Comparison of ENCODE assay signal across 1 cellular context in the genomic region with DNA sequence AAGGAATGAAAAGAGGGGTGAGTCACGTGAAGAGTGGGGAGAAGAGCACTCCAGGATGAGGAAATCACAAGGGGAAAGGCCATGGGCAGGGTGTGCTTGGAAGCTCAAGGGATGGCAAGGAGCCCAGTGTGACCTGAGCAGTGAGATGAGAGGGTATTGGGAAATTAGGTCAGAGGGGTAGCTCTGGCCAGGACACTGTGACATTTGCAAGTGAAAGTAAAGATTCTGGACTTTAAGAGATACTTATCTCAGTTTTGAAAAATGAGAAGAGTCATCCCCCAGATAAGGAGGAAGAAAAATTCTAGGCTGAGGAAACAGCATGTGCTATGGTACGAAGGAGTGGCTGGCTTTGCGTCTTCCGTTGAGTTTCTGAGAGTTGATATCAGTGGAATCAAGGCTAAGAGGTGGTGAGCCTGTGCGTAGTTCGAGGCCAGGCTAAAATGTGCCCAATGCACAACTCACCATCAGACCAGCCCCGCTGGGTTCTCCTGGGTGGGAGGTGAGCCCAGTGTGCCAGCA.
TF ChIP-seq lines count a peak whose summit lies in the region.

No MANE protein-coding gene starts in this region.

TF ChIP-seq in K562, 482 proteins besides CTCF, POLR2A, EP300 and RAD21 (continued from another document):
- TF ChIP-seq, protein P1, sequence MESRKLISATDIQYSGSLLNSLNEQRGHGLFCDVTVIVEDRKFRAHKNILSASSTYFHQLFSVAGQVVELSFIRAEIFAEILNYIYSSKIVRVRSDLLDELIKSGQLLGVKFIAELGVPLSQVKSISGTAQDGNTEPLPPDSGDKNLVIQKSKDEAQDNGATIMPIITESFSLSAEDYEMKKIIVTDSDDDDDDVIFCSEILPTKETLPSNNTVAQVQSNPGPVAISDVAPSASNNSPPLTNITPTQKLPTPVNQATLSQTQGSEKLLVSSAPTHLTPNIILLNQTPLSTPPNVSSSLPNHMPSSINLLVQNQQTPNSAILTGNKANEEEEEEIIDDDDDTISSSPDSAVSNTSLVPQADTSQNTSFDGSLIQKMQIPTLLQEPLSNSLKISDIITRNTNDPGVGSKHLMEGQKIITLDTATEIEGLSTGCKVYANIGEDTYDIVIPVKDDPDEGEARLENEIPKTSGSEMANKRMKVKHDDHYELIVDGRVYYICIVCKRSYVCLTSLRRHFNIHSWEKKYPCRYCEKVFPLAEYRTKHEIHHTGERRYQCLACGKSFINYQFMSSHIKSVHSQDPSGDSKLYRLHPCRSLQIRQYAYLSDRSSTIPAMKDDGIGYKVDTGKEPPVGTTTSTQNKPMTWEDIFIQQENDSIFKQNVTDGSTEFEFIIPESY (CRISPR knock-in tag; IDR thresholded peaks at IDR 0.05) = no peak
- TF ChIP-seq CEBPG (CRISPR knock-in tag; IDR thresholded peaks at IDR 0.05) (no peak), CEBPG (tag; conservative IDR thresholded peaks at IDR 0.05 in 1 of 2, IDR thresholded peaks at IDR 0.05 in 1 of 2) (peak in 1 of 2 experiments; percentile 55; a peak in 2 of 4 replicates), ZNF239 (CRISPR knock-in tag; IDR thresholded peaks at IDR 0.05) (0 out of 2 replicates have a peak, but pooled peaks have one; percentile 22), GABPA (tag; conservative IDR thresholded peaks at IDR 0.05; ENCODE audit: low read depth) (peak; percentile 33; the same call in 1 of the 2 replicates), USF2 (CRISPR knock-in tag; IDR thresholded peaks at IDR 0.05) (peak; percentile 45), SMARCE1 (IDR thresholded peaks at IDR 0.05) (peak; percentile 17; the same call in 1 of the 2 replicates), CEBPB (tag; IDR thresholded peaks at IDR 0.05) (peak; percentile 30; the same call in 1 of the 2 replicates), RNF2 (IDR thresholded peaks at IDR 0.05) (0 out of 2 replicates have a peak, but pooled peaks have one; percentile 27), MEIS2 (IDR thresholded peaks at IDR 0.05; ENCODE audit: partially characterized antibody) (peak; percentile 69), PBX2 (CRISPR knock-in tag; IDR thresholded peaks at IDR 0.05; ENCODE audit: low read depth) (no peak), PBX2 (tag; conservative IDR thresholded peaks at IDR 0.05; ENCODE audit: low read depth) (peak; percentile 72), BHLHE40 (IDR thresholded peaks at IDR 0.05; ENCODE audit: low read length) (peak; percentile 26; the same call in 1 of the 2 replicates)
